ENCODE assay signal across 8 cellular contexts in the genomic region with DNA sequence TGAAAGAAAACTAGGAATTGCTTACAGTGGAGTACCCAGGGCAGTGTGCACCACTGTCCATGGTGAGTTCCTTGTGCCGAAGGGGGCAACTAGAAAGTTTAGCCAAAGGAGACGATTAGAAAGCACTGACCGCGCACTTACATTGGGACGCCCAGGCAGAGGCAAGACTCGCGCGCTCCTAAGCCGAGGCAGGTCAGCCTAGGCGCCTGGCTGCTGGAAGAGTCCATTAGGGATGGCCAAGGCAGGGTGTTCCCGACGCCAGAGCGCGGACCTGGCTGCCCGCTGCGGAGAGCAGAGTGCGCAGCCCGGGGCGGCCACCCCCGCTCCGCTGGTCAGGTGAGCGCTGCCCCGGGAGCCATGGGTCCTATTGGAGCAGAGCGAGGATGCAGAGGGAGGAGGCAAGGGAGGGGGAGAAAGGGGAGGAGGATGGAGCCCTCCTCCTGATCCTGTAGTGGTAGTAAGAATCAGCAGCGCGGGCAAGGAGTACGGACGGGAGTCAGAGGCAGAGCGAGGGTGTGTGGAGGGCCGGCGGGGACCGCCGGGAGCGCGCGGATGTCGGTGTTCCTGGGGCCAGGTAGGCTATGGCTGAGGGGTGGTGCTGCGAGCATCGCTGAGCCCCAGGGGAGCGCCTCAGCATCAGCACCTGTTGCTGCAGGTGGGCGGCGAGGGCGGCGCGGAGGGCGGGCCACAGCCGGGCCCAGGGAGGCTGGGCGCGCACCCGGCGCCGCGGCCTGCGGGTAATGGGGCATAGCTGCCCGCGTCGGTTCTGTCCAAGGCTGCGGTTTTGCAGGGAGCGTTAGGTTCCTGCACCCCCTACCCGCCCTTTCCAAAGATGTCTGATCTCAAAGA. TPM values are rescaled to one million over a fixed set of nuclear protein-coding genes. Genes with fewer than 3 reads are reported as not detected.
DNase-seq lines count a peak whose midpoint lies in the region; ATAC-seq and TF ChIP-seq lines count a peak whose summit lies in the region.

A gene with protein sequence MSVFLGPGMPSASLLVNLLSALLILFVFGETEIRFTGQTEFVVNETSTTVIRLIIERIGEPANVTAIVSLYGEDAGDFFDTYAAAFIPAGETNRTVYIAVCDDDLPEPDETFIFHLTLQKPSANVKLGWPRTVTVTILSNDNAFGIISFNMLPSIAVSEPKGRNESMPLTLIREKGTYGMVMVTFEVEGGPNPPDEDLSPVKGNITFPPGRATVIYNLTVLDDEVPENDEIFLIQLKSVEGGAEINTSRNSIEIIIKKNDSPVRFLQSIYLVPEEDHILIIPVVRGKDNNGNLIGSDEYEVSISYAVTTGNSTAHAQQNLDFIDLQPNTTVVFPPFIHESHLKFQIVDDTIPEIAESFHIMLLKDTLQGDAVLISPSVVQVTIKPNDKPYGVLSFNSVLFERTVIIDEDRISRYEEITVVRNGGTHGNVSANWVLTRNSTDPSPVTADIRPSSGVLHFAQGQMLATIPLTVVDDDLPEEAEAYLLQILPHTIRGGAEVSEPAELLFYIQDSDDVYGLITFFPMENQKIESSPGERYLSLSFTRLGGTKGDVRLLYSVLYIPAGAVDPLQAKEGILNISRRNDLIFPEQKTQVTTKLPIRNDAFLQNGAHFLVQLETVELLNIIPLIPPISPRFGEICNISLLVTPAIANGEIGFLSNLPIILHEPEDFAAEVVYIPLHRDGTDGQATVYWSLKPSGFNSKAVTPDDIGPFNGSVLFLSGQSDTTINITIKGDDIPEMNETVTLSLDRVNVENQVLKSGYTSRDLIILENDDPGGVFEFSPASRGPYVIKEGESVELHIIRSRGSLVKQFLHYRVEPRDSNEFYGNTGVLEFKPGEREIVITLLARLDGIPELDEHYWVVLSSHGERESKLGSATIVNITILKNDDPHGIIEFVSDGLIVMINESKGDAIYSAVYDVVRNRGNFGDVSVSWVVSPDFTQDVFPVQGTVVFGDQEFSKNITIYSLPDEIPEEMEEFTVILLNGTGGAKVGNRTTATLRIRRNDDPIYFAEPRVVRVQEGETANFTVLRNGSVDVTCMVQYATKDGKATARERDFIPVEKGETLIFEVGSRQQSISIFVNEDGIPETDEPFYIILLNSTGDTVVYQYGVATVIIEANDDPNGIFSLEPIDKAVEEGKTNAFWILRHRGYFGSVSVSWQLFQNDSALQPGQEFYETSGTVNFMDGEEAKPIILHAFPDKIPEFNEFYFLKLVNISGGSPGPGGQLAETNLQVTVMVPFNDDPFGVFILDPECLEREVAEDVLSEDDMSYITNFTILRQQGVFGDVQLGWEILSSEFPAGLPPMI (N-terminal part only) (plus strand): TSS at position 454 of the 849 bp plus-strand sequence. CDS start 99 bp downstream, at position 553.

- H3K9me3 ChIP-seq in breast epithelium: no peaks in the 10 kb centered on the region
- H3K9me3 ChIP-seq in skeletal muscle satellite cell (replicated peaks; ENCODE audit: low read length): no peaks in the 10 kb centered on the region

- intact Hi-C loops in breast epithelium (cut with DNase I; ENCODE audit: low total_unique reads): no loop called here

- H3K4me1 Mint-ChIP-seq in HFFc6 (ENCODE audit: low read depth): no peaks in the 10 kb centered on the region

- H3K27me3 Mint-ChIP-seq in HFFc6 (ENCODE audit: insufficient read depth): peaks cover 21% of the 10 kb centered on the region

- no peak within 1 kb of the TSS for H3K27ac Mint-ChIP-seq in HFFc6

- H3K4me1 ChIP-seq in breast epithelium (peaks cover 0 to 4% of the 10 kb centered on the region in 2 donors), skeletal muscle satellite cell (ENCODE audit: control insufficient read depth, insufficient read depth, low read length) (peaks cover 9% of the 10 kb centered on the region)

- peak within 1 kb of the TSS; percentile 77 for H3K4me2 ChIP-seq in skeletal muscle satellite cell (ENCODE audit: low read length)

- peak within 1 kb of the TSS; percentile 35; the same call in 1 of the 2 replicates for H3K4me3 Mint-ChIP-seq in HFFc6

- H3K9ac ChIP-seq in skeletal muscle satellite cell (ENCODE audit: low read depth, low read length): no peak within 1 kb of the TSS

- no peaks in the 10 kb centered on the region for H3K9me3 Mint-ChIP-seq in HFFc6

- ATAC-seq in HG02763 (IDR thresholded peaks at IDR 0.05; ENCODE audit: unreplicated experiment): no peak
- no peak for ATAC-seq in GM19035 (IDR thresholded peaks at IDR 0.05; ENCODE audit: unreplicated experiment)

- no peak for TF ChIP-seq POLR2A in breast epithelium (IDR thresholded peaks at IDR 0.05)

- H3K4me3 ChIP-seq in breast epithelium: peak within 1 kb of the TSS; percentile 22 to 73 (median 59)
- peak within 1 kb of the TSS; percentile 51 for H3K4me3 ChIP-seq in skeletal muscle satellite cell (ENCODE audit: low read length)

- H3K27me3 ChIP-seq in breast epithelium: peaks cover 4 to 18% of the 10 kb centered on the region in 2 donors
- H3K27me3 ChIP-seq in skeletal muscle satellite cell (ENCODE audit: control insufficient read depth, insufficient read depth, low read length): peaks cover 87% of the 10 kb centered on the region

- peak within 1 kb of the TSS in 1 of 2 donors; percentile 54 for H3K27ac ChIP-seq in breast epithelium

- TF ChIP-seq CTCF in HFFc6 (IDR thresholded peaks at IDR 0.05) (no peak), breast epithelium (IDR thresholded peaks at IDR 0.05) (no peak)

- no peaks in the 10 kb centered on the region for H3K36me3 ChIP-seq in breast epithelium
- H3K36me3 ChIP-seq in skeletal muscle satellite cell (ENCODE audit: insufficient read depth, low read length): no peaks in the 10 kb centered on the region

- H3K36me3 Mint-ChIP-seq in HFFc6 (ENCODE audit: low read depth): no peaks in the 10 kb centered on the region

- peak; percentile 90 for DNase-seq in DMS153 (lab: John Stamatoyannopoulos, UW)
- no peak for DNase-seq in HFFc6
- DNase-seq in NCI-H69 (lab: John Stamatoyannopoulos, UW): peak; percentile 100
- peak; percentile 76 to 87 for DNase-seq in breast epithelium (ENCODE audit: low spot score in 2 of 2)
- DNase-seq in iPS-NIHi11 (ENCODE audit: low spot score): peak; percentile 94

RNA-seq across cellular contexts. Expression of the gene that starts here (rescaled TPM):
- not detected for total RNA-seq in HFFc6 (2021; fragmentation: NEBNext Ultra II Directional; extraction: Animal tissue kit (Norgen Biotek cat#: 25700))
- total RNA-seq in breast epithelium: 10 to 100 TPM in 2 of 3 donors, under 1 TPM in 1; 0.32 to 85.2 (median 55.3) TPM
- 0.25 TPM in 1 of 2 replicates, not detected in the other for total RNA-seq in skeletal muscle satellite cell (2012; rRNA removed)
